Comparison of ENCODE assay signal across 1 cellular context in the genomic region with DNA sequence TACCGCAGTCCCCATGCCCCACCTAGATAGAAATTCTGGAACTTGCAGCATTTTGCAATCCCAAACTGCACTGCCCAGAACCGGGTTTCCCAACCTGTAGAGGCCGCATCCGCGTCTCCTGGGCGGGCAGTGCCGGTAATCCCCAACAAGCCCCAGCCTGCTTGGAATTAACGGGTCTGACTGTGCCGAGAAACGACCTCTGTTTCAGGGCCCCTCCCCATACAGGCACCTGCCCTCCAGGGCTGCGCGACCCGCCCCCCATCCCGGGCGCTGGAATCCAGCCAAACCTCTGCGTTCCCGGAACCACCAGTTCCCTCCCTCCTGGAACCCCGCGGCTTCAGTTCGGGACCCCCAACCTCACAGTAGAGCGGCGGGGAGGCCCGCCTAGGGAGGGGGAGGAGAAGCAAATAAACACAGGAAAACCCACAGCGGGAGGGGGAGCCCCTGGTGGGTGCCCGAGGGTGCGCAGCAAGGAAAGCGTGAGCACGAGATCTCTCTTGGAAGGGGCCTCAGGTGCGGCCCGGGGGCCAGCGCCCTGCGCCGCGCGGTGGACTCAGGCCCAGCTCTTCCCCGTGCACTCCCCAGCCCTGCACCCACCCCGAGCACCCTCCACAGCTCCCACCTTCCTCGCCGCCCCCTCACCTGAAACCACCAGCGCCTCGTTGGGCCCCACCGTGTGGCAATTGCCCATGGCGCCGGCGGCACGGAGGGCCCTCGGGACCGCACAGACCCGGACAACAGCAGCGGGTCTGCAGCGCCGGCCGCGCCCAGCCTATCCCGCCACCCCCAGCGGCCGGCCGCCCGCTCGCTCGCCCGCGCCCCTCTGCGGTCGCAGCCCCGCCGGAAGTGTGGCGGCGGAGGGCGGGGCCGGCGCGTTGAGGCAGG.
A peak's percentile ranks its signal among the peaks of the same experiment; 100 is the strongest.
TF ChIP-seq lines count a peak whose summit lies in the region.

A gene with protein sequence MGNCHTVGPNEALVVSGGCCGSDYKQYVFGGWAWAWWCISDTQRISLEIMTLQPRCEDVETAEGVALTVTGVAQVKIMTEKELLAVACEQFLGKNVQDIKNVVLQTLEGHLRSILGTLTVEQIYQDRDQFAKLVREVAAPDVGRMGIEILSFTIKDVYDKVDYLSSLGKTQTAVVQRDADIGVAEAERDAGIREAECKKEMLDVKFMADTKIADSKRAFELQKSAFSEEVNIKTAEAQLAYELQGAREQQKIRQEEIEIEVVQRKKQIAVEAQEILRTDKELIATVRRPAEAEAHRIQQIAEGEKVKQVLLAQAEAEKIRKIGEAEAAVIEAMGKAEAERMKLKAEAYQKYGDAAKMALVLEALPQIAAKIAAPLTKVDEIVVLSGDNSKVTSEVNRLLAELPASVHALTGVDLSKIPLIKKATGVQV (minus strand): TSS at position 850 of the 885 bp plus-strand sequence. CDS start 159 bp downstream, at position 691.

TF ChIP-seq in HepG2, 621 proteins besides CTCF, POLR2A, EP300 and RAD21 (continued from another document and continues in another):
- TF ChIP-seq, protein P1, sequence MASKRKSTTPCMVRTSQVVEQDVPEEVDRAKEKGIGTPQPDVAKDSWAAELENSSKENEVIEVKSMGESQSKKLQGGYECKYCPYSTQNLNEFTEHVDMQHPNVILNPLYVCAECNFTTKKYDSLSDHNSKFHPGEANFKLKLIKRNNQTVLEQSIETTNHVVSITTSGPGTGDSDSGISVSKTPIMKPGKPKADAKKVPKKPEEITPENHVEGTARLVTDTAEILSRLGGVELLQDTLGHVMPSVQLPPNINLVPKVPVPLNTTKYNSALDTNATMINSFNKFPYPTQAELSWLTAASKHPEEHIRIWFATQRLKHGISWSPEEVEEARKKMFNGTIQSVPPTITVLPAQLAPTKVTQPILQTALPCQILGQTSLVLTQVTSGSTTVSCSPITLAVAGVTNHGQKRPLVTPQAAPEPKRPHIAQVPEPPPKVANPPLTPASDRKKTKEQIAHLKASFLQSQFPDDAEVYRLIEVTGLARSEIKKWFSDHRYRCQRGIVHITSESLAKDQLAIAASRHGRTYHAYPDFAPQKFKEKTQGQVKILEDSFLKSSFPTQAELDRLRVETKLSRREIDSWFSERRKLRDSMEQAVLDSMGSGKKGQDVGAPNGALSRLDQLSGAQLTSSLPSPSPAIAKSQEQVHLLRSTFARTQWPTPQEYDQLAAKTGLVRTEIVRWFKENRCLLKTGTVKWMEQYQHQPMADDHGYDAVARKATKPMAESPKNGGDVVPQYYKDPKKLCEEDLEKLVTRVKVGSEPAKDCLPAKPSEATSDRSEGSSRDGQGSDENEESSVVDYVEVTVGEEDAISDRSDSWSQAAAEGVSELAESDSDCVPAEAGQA (IDR thresholded peaks at IDR 0.05; ENCODE audit: low read depth) = no peak
- TF ChIP-seq, protein P1 (CRISPR knock-in tag; IDR thresholded peaks at IDR 0.05; ENCODE audit: borderline replicate concordance) = no peak
- TF ChIP-seq, protein P2, sequence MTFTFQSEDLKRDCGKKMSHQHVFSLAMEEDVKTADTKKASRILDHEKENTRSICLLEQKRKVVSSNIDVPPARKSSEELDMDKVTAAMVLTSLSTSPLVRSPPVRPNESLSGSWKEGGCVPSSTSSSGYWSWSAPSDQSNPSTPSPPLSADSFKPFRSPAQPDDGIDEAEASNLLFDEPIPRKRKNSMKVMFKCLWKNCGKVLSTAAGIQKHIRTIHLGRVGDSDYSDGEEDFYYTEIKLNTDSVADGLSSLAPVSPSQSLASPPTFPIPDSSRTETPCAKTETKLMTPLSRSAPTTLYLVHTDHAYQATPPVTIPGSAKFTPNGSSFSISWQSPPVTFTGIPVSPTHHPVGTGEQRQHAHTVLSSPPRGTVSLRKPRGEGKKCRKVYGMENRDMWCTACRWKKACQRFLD (CRISPR knock-in tag; IDR thresholded peaks at IDR 0.05; ENCODE audit: borderline replicate concordance) = no peak
- no peak for TF ChIP-seq RCOR2 (CRISPR knock-in tag; IDR thresholded peaks at IDR 0.05)
- no peak for TF ChIP-seq HNRNPUL1 (IDR thresholded peaks at IDR 0.05; ENCODE audit: low read depth, low read length)
- peak; percentile 68 for TF ChIP-seq GABPA (IDR thresholded peaks at IDR 0.05; ENCODE audit: low read depth, low read length)
- TF ChIP-seq GABPA (CRISPR knock-in tag; IDR thresholded peaks at IDR 0.05; ENCODE audit: low read depth) = peak; percentile 63; the same call in 1 of the 2 replicates
- TF ChIP-seq, protein P3, sequence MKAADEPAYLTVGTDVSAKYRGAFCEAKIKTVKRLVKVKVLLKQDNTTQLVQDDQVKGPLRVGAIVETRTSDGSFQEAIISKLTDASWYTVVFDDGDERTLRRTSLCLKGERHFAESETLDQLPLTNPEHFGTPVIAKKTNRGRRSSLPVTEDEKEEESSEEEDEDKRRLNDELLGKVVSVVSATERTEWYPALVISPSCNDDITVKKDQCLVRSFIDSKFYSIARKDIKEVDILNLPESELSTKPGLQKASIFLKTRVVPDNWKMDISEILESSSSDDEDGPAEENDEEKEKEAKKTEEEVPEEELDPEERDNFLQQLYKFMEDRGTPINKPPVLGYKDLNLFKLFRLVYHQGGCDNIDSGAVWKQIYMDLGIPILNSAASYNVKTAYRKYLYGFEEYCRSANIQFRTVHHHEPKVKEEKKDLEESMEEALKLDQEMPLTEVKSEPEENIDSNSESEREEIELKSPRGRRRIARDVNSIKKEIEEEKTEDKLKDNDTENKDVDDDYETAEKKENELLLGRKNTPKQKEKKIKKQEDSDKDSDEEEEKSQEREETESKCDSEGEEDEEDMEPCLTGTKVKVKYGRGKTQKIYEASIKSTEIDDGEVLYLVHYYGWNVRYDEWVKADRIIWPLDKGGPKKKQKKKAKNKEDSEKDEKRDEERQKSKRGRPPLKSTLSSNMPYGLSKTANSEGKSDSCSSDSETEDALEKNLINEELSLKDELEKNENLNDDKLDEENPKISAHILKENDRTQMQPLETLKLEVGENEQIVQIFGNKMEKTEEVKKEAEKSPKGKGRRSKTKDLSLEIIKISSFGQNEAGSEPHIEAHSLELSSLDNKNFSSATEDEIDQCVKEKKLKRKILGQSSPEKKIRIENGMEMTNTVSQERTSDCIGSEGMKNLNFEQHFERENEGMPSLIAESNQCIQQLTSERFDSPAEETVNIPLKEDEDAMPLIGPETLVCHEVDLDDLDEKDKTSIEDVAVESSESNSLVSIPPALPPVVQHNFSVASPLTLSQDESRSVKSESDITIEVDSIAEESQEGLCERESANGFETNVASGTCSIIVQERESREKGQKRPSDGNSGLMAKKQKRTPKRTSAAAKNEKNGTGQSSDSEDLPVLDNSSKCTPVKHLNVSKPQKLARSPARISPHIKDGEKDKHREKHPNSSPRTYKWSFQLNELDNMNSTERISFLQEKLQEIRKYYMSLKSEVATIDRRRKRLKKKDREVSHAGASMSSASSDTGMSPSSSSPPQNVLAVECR (CRISPR knock-in tag; IDR thresholded peaks at IDR 0.05; ENCODE audit: borderline replicate concordance) = peak; percentile 82
- TF ChIP-seq, protein P4, sequence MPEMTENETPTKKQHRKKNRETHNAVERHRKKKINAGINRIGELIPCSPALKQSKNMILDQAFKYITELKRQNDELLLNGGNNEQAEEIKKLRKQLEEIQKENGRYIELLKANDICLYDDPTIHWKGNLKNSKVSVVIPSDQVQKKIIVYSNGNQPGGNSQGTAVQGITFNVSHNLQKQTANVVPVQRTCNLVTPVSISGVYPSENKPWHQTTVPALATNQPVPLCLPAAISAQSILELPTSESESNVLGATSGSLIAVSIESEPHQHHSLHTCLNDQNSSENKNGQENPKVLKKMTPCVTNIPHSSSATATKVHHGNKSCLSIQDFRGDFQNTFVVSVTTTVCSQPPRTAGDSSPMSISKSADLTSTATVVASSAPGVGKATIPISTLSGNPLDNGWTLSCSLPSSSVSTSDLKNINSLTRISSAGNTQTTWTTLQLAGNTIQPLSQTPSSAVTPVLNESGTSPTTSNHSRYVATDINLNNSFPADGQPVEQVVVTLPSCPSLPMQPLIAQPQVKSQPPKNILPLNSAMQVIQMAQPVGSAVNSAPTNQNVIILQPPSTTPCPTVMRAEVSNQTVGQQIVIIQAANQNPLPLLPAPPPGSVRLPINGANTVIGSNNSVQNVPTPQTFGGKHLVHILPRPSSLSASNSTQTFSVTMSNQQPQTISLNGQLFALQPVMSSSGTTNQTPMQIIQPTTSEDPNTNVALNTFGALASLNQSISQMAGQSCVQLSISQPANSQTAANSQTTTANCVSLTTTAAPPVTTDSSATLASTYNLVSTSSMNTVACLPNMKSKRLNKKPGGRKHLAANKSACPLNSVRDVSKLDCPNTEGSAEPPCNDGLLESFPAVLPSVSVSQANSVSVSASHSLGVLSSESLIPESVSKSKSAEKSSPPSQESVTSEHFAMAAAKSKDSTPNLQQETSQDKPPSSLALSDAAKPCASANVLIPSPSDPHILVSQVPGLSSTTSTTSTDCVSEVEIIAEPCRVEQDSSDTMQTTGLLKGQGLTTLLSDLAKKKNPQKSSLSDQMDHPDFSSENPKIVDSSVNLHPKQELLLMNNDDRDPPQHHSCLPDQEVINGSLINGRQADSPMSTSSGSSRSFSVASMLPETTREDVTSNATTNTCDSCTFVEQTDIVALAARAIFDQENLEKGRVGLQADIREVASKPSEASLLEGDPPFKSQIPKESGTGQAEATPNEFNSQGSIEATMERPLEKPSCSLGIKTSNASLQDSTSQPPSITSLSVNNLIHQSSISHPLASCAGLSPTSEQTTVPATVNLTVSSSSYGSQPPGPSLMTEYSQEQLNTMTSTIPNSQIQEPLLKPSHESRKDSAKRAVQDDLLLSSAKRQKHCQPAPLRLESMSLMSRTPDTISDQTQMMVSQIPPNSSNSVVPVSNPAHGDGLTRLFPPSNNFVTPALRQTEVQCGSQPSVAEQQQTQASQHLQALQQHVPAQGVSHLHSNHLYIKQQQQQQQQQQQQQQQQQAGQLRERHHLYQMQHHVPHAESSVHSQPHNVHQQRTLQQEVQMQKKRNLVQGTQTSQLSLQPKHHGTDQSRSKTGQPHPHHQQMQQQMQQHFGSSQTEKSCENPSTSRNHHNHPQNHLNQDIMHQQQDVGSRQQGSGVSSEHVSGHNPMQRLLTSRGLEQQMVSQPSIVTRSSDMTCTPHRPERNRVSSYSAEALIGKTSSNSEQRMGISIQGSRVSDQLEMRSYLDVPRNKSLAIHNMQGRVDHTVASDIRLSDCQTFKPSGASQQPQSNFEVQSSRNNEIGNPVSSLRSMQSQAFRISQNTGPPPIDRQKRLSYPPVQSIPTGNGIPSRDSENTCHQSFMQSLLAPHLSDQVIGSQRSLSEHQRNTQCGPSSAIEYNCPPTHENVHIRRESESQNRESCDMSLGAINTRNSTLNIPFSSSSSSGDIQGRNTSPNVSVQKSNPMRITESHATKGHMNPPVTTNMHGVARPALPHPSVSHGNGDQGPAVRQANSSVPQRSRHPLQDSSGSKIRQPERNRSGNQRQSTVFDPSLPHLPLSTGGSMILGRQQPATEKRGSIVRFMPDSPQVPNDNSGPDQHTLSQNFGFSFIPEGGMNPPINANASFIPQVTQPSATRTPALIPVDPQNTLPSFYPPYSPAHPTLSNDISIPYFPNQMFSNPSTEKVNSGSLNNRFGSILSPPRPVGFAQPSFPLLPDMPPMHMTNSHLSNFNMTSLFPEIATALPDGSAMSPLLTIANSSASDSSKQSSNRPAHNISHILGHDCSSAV (CRISPR knock-in tag; IDR thresholded peaks at IDR 0.05; ENCODE audit: borderline replicate concordance) = no peak
- TF ChIP-seq NPAS2 (CRISPR knock-in tag; IDR thresholded peaks at IDR 0.05; ENCODE audit: borderline replicate concordance) = no peak
- TF ChIP-seq ATF7-NPFF (CRISPR knock-in tag; IDR thresholded peaks at IDR 0.05; ENCODE audit: low read depth) = peak; percentile 88
- TF ChIP-seq ZNF660 (CRISPR knock-in tag; IDR thresholded peaks at IDR 0.05; ENCODE audit: borderline replicate concordance, low read depth) = no peak
- no peak for TF ChIP-seq ZNF460 (CRISPR knock-in tag; IDR thresholded peaks at IDR 0.05; ENCODE audit: borderline replicate concordance)
- TF ChIP-seq, protein P5, sequence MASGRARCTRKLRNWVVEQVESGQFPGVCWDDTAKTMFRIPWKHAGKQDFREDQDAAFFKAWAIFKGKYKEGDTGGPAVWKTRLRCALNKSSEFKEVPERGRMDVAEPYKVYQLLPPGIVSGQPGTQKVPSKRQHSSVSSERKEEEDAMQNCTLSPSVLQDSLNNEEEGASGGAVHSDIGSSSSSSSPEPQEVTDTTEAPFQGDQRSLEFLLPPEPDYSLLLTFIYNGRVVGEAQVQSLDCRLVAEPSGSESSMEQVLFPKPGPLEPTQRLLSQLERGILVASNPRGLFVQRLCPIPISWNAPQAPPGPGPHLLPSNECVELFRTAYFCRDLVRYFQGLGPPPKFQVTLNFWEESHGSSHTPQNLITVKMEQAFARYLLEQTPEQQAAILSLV (CRISPR knock-in tag; IDR thresholded peaks at IDR 0.05; ENCODE audit: borderline replicate concordance) = peak; percentile 95; the same call in 1 of the 2 replicates
- TF ChIP-seq KLF11 (CRISPR knock-in tag; IDR thresholded peaks at IDR 0.05) = no peak
- no peak for TF ChIP-seq FOXP1 (IDR thresholded peaks at IDR 0.05)
- TF ChIP-seq FOXP1 (CRISPR knock-in tag; IDR thresholded peaks at IDR 0.05) = no peak
- TF ChIP-seq ZNF552 (CRISPR knock-in tag; IDR thresholded peaks at IDR 0.05; ENCODE audit: borderline replicate concordance) = no peak
- TF ChIP-seq, protein P6, sequence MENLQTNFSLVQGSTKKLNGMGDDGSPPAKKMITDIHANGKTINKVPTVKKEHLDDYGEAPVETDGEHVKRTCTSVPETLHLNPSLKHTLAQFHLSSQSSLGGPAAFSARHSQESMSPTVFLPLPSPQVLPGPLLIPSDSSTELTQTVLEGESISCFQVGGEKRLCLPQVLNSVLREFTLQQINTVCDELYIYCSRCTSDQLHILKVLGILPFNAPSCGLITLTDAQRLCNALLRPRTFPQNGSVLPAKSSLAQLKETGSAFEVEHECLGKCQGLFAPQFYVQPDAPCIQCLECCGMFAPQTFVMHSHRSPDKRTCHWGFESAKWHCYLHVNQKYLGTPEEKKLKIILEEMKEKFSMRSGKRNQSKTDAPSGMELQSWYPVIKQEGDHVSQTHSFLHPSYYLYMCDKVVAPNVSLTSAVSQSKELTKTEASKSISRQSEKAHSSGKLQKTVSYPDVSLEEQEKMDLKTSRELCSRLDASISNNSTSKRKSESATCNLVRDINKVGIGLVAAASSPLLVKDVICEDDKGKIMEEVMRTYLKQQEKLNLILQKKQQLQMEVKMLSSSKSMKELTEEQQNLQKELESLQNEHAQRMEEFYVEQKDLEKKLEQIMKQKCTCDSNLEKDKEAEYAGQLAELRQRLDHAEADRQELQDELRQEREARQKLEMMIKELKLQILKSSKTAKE (CRISPR knock-in tag; IDR thresholded peaks at IDR 0.05; ENCODE audit: borderline replicate concordance) = peak; percentile 35; the same call in 1 of the 2 replicates
- no peak for TF ChIP-seq EHMT2 (IDR thresholded peaks at IDR 0.05; ENCODE audit: borderline replicate concordance, low read depth, low read length)
- no peak for TF ChIP-seq SNAPC2 (CRISPR knock-in tag; IDR thresholded peaks at IDR 0.05)
